26 cellular contexts compared by ENCODE assay signal in the genomic region with DNA sequence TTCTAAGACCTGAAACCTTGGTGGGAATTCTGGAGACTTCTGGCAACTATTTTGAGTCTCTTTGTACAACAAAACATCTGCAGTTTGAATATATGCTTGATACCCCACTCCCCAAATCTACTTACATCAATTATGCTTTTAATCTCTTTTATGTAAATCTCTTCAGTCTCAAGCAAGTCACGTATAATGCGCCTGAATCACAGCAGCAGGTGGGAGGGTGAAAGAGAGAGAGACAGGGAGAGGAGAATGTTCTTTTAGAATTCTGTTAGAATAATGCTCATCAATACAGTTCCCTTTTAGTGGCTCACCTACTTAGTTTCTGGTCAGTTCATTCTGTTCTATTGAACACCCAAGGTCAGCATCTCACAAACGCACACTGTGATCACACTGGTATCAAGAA.
"Had no signal": no experiment of that assay in that cellular context is flagged by ENCODE, and none has a peak within 500 bp of the region (broad histone marks: within the 10 kb centered on the region; RNA-seq: fewer than 3 reads in every experiment).

No MANE protein-coding gene starts in this region.

- H3K27ac ChIP-seq: stomach, suprapubic skin, testis, thoracic aorta, thyroid gland, tibial artery, tibial nerve, transverse colon, upper lobe of left lung, upper lobe of right lung, uterus, vagina had no signal

- DNase-seq: stimulated activated CD4-positive, alpha-beta T cell treated with anti-CD3 and anti-CD28 coated beads, Interleukin-2, amount 100 ng/mL, for 48 hours; stimulated activated CD4-positive, alpha-beta T cell treated with anti-CD3 and anti-CD28 coated beads, Interleukin-4, amount 100 ng/mL, for 1 hour; stimulated activated CD4-positive, alpha-beta T cell treated with anti-CD3 and anti-CD28 coated beads, Interleukin-4, amount 100 ng/mL, for 24 hours; stimulated activated CD4-positive, alpha-beta T cell treated with anti-CD3 and anti-CD28 coated beads, Interleukin-4, amount 100 ng/mL, for 4 hours; stimulated activated CD8-positive, alpha-beta memory T cell treated with anti-CD3 and anti-CD28 coated beads, Interleukin-4, amount 100 ng/mL, for 48 hours; stimulated activated naive B cell treated with anti-CD40 and anti-IgM and Interleukin-4, amounts not matched to agents 10 μg/mL and 1 μg/mL and 100 μg/mL, for 72 hours; stimulated activated naive CD4-positive, alpha-beta T cell; stimulated activated naive CD4-positive, alpha-beta T cell treated with Interleukin-2 at 50 U/mL for 16 hours; stimulated activated naive CD8-positive, alpha-beta T cell treated with anti-CD3 and anti-CD28 coated beads, Interleukin-15, amount 100 ng/mL, for 72 hours; stimulated activated naive CD8-positive, alpha-beta T cell treated with anti-CD3 and anti-CD28 coated beads, Interleukin-15, Interleukin-2, amounts not matched to agents 100 U/mL and 50 U/mL, for 24 hours; stomach; substantia nigra; testis; thyroid gland; tibial artery; transverse colon; trophoblast cell; upper lobe of left lung; upper lobe of right lung; uterus had no signal

- H3K36me3 ChIP-seq: stomach, suprapubic skin, thoracic aorta, thyroid gland, tibial artery, tibial nerve, transverse colon, upper lobe of left lung, upper lobe of right lung, uterus, vagina had no signal

- H3K9me3 ChIP-seq: stomach, suprapubic skin, testis, thoracic aorta, thyroid gland, tibial artery, tibial nerve, transverse colon, upper lobe of left lung, upper lobe of right lung, uterus, vagina had no signal

- H3K27me3 ChIP-seq: stomach, suprapubic skin, testis, thyroid gland, tibial artery, tibial nerve, transverse colon, upper lobe of left lung, upper lobe of right lung, uterus, vagina had no signal

- H3K4me1 ChIP-seq: stomach, suprapubic skin, testis, thyroid gland, tibial artery, transverse colon, upper lobe of right lung, uterus, vagina had no signal

- H3K4me3 ChIP-seq: stomach, suprapubic skin, testis, thoracic aorta, thyroid gland, tibial artery, tibial nerve, transverse colon, upper lobe of left lung, upper lobe of right lung, uterus, vagina had no signal

- ATAC-seq: stimulated activated effector memory CD8-positive, alpha-beta T cell treated with anti-CD3 and anti-CD28 coated beads, Interleukin-12 subunit alpha, Interleukin-12 subunit beta, amount 100 ng/mL, for 72 hours; stimulated activated memory B cell treated with anti-CD40 and anti-IgM and Interleukin-4, amounts not matched to agents 10 μg/mL and 1 μg/mL and 100 μg/mL, for 72 hours; stimulated activated naive B cell treated with anti-CD40 and anti-IgM and Interleukin-4, amounts not matched to agents 10 μg/mL and 1 μg/mL and 100 μg/mL, for 72 hours; stimulated activated naive CD8-positive, alpha-beta T cell treated with anti-CD3 and anti-CD28 coated beads, Interleukin-15, amount 100 ng/mL, for 72 hours; stimulated activated naive CD8-positive, alpha-beta T cell treated with anti-CD3 and anti-CD28 coated beads, Interleukin-15, Interleukin-2, amounts not matched to agents 100 U/mL and 50 U/mL, for 24 hours; upper lobe of right lung had no signal
